ENCODE assay signal across 11 cellular contexts in genomic region chr2:226813148-226813701, GRCh38. TPM values are rescaled to one million over a fixed set of nuclear protein-coding genes. Genes with fewer than 3 reads are reported as not detected.
A peak's percentile ranks its signal among the peaks of the same experiment; 100 is the strongest.
DNase-seq lines count a peak whose midpoint lies in the region; ATAC-seq and TF ChIP-seq lines count a peak whose summit lies in the region.
"Had no signal": no experiment of that assay in that cellular context is flagged by ENCODE, and none has a peak within 500 bp of the region (broad histone marks: within the 10 kb centered on the region; RNA-seq: fewer than 3 reads in every experiment).

No MANE protein-coding gene starts in this region.

- CTCF ChIA-PET in activated CD4-positive, alpha-beta T cell treated with anti-CD3 and anti-CD28 coated beads for 36 hours (lab: Charles Lee), result interaction anchor here (0.9 to 1.8 kb wide), 2 partner anchors 11 to 87 kb away, joined by 3 read pairs; no protein-coding TSS in a partner anchor

- no peak overlapping the region for H3K27ac Mint-ChIP-seq in activated CD4-positive, alpha-beta T cell treated with anti-CD3 and anti-CD28 coated beads for 36 hours
- H3K27ac Mint-ChIP-seq in activated CD4-positive, alpha-beta T cell treated with anti-CD3 and anti-CD28 coated beads, Interleukin-2, amount 10 ng/mL, durations not matched to agents 24 days and 14 days, result no peak overlapping the region

- H3K4me3 ChIP-seq in brain microvascular endothelial cell (ENCODE audit: low read depth, low read length), result no peak overlapping the region

- peaks cover 23% of the 10 kb centered on the region for H3K27me3 Mint-ChIP-seq in activated CD4-positive, alpha-beta T cell treated with anti-CD3 and anti-CD28 coated beads for 36 hours
- peaks cover 26% of the 10 kb centered on the region for H3K27me3 Mint-ChIP-seq in activated CD4-positive, alpha-beta T cell treated with anti-CD3 and anti-CD28 coated beads, Interleukin-2, amount 10 ng/mL, durations not matched to agents 24 days and 14 days

- no peak for ATAC-seq in activated CD4-positive, alpha-beta T cell treated with anti-CD3 and anti-CD28 coated beads for 36 hours
- ATAC-seq in HG03342 (IDR thresholded peaks at IDR 0.05; ENCODE audit: unreplicated experiment) (peak; percentile 51), HG03457 (IDR thresholded peaks at IDR 0.05; ENCODE audit: unreplicated experiment) (no peak), HG02623 (IDR thresholded peaks at IDR 0.05; ENCODE audit: unreplicated experiment) (no peak)
- ATAC-seq: activated T-cell treated with anti-CD3 and anti-CD28 coated beads, Interleukin-2, amount 50 U/mL, for 4 hours had no signal

- H3K4me3 Mint-ChIP-seq in activated CD4-positive, alpha-beta T cell treated with anti-CD3 and anti-CD28 coated beads for 36 hours, result no peak overlapping the region
- no peak overlapping the region for H3K4me3 Mint-ChIP-seq in activated CD4-positive, alpha-beta T cell treated with anti-CD3 and anti-CD28 coated beads, Interleukin-2, amount 10 ng/mL, durations not matched to agents 24 days and 14 days
- H3K4me3 Mint-ChIP-seq: activated T-cell treated with anti-CD3 and anti-CD28 coated beads, Interleukin-2, amount 50 U/mL, for 4 hours had no signal

- no peaks in the 10 kb centered on the region for H3K4me1 Mint-ChIP-seq in activated CD4-positive, alpha-beta T cell treated with anti-CD3 and anti-CD28 coated beads for 36 hours
- H3K4me1 Mint-ChIP-seq in activated CD4-positive, alpha-beta T cell treated with anti-CD3 and anti-CD28 coated beads, Interleukin-2, amount 10 ng/mL, durations not matched to agents 24 days and 14 days, result no peaks in the 10 kb centered on the region

- peak; percentile 82 for TF ChIP-seq CTCF in brain microvascular endothelial cell (IDR thresholded peaks at IDR 0.05; ENCODE audit: low read depth, low read length, missing control alignments)

- POLR2A ChIA-PET in activated CD4-positive, alpha-beta T cell treated with anti-CD3 and anti-CD28 coated beads for 36 hours (lab: Charles Lee), result no interaction called here

- H3K27me3 ChIP-seq in brain microvascular endothelial cell (replicated peaks), result no peaks in the 10 kb centered on the region

- intact Hi-C loops in activated CD4-positive, alpha-beta T cell treated with anti-CD3 and anti-CD28 coated beads for 36 hours (cut with DNase I, micrococcal nuclease), result loop anchor here (1.0 to 10.0 kb wide), 2 partner anchors 294 to 422 kb away; no protein-coding TSS in a partner anchor
- intact Hi-C loops in activated CD4-positive, alpha-beta T cell treated with anti-CD3 and anti-CD28 coated beads, Interleukin-2, amount 10 ng/mL, durations not matched to agents 24 days and 14 days (cut with micrococcal nuclease), result no loop called here

- H3K27ac ChIP-seq in brain microvascular endothelial cell, result no peak overlapping the region

- no peaks in the 10 kb centered on the region for H3K36me3 ChIP-seq in brain microvascular endothelial cell (replicated peaks)

- DNase-seq in activated CD4-positive, alpha-beta T cell treated with anti-CD3 and anti-CD28 coated beads for 36 hours, result peak; percentile 17
- DNase-seq in activated CD4-positive, alpha-beta T cell treated with anti-CD3 and anti-CD28 coated beads, Interleukin-2, amount 10 ng/mL, durations not matched to agents 24 days and 14 days, result no peak
- DNase-seq in brain microvascular endothelial cell (peak; percentile 37), renal cortical epithelial cell (ENCODE audit: low read depth) (peak; percentile 21), HPDE6-E6E7 (ENCODE audit: extremely low spot score) (no peak)
- DNase-seq: activated T-cell treated with anti-CD3 and anti-CD28 coated beads, Interleukin-2, amount 50 U/mL, for 4 hours; foreskin melanocyte; stimulated activated naive CD4-positive, alpha-beta T cell treated with Interleukin-2 at 50 U/mL for 16 hours had no signal

- in situ Hi-C loops in brain microvascular endothelial cell (cut with HindIII; ENCODE audit: low pct_ligation_motif_present, low sequenced_read_pairs), result no loop called here

- H3K36me3 Mint-ChIP-seq in activated CD4-positive, alpha-beta T cell treated with anti-CD3 and anti-CD28 coated beads for 36 hours (ENCODE audit: low read depth), result no peaks in the 10 kb centered on the region
- H3K36me3 Mint-ChIP-seq in activated CD4-positive, alpha-beta T cell treated with anti-CD3 and anti-CD28 coated beads, Interleukin-2, amount 10 ng/mL, durations not matched to agents 24 days and 14 days (ENCODE audit: low read depth), result no peaks in the 10 kb centered on the region

- H3K9me3 Mint-ChIP-seq in activated CD4-positive, alpha-beta T cell treated with anti-CD3 and anti-CD28 coated beads for 36 hours (ENCODE audit: low read depth), result no peaks in the 10 kb centered on the region
- peaks cover 3% of the 10 kb centered on the region for H3K9me3 Mint-ChIP-seq in activated CD4-positive, alpha-beta T cell treated with anti-CD3 and anti-CD28 coated beads, Interleukin-2, amount 10 ng/mL, durations not matched to agents 24 days and 14 days
- H3K9me3 Mint-ChIP-seq: activated T-cell treated with anti-CD3 and anti-CD28 coated beads, Interleukin-2, amount 50 U/mL, for 4 hours had no signal

RNA-seq across cellular contexts. Expression of gene IRS1, which starts 13.6 kb away (rescaled TPM):
- total RNA-seq in activated CD4-positive, alpha-beta T cell treated with anti-CD3 and anti-CD28 coated beads for 36 hours, result 1 to 10 TPM; 2.6 to 3.3 TPM
- 4.7 and 4.8 TPM in 2 replicates for total RNA-seq in activated CD4-positive, alpha-beta T cell treated with anti-CD3 and anti-CD28 coated beads, Interleukin-2, amount 10 ng/mL, durations not matched to agents 24 days and 14 days
- 7.3 and 34.0 TPM in 2 replicates for total RNA-seq in renal cortical epithelial cell

RNA-seq across cellular contexts. Expression of gene RHBDD1, which starts 22.6 kb away (rescaled TPM):
- total RNA-seq in activated CD4-positive, alpha-beta T cell treated with anti-CD3 and anti-CD28 coated beads for 36 hours, result 10 to 100 TPM; 38.1 to 49.0 TPM
- total RNA-seq in activated CD4-positive, alpha-beta T cell treated with anti-CD3 and anti-CD28 coated beads, Interleukin-2, amount 10 ng/mL, durations not matched to agents 24 days and 14 days, result 41.3 and 44.7 TPM in 2 replicates
- total RNA-seq in renal cortical epithelial cell, result 15.3 and 31.3 TPM in 2 replicates

Comparison
In these comparisons a context has a peak if more than half of its experiments do, and no peak if none do; other contexts are left out.
1. DNase-seq: peak in activated CD4-positive, alpha-beta T cell treated with anti-CD3 and anti-CD28 coated beads for 36 hours (single experiment), brain microvascular endothelial cell (single experiment) and renal cortical epithelial cell (single experiment); none in activated CD4-positive, alpha-beta T cell treated with anti-CD3 and anti-CD28 coated beads, Interleukin-2, amount 10 ng/mL, durations not matched to agents 24 days and 14 days (single experiment) and HPDE6-E6E7 (single experiment).